In genomic region chr7:69861233-69861632, GRCh38 we compare ENCODE assay signal across 20 cellular contexts.
"Had no signal": no experiment of that assay in that cellular context is flagged by ENCODE, and none has a peak within 500 bp of the region (broad histone marks: within the 10 kb centered on the region; RNA-seq: fewer than 3 reads in every experiment).

No MANE protein-coding gene starts in this region.

- H3K27me3 Mint-ChIP-seq: dendritic cell treated with granulocyte-macrophage colony-stimulating factor and Interleukin-4, amounts not matched to agents 40 ng/mL and 50 ng/mL, for 4 days; memory B cell; stimulated activated memory B cell treated with anti-CD40 and anti-IgM and Interleukin-4, amounts not matched to agents 10 μg/mL and 1 μg/mL and 100 μg/mL, for 72 hours; stimulated activated naive CD8-positive, alpha-beta T cell treated with anti-CD3 and anti-CD28 coated beads, Interleukin-15, Interleukin-2, amounts not matched to agents 100 ng/mL and 50 ng/mL, for 24 hours had no signal

- H3K36me3 Mint-ChIP-seq: immature natural killer cell; memory B cell; stimulated activated memory B cell treated with anti-CD40 and anti-IgM and Interleukin-4, amounts not matched to agents 10 μg/mL and 1 μg/mL and 100 μg/mL, for 72 hours had no signal

- H3K4me3 Mint-ChIP-seq: dendritic cell treated with granulocyte-macrophage colony-stimulating factor and Interleukin-4, amounts not matched to agents 40 ng/mL and 50 ng/mL, for 4 days; effector memory CD8-positive, alpha-beta T cell; immature natural killer cell; memory B cell; nephron; stimulated activated memory B cell treated with anti-CD40 and anti-IgM and Interleukin-4, amounts not matched to agents 10 μg/mL and 1 μg/mL and 100 μg/mL, for 72 hours; stimulated activated naive CD8-positive, alpha-beta T cell treated with anti-CD3 and anti-CD28 coated beads, Interleukin-15, Interleukin-2, amounts not matched to agents 100 ng/mL and 50 ng/mL, for 24 hours had no signal

- H3K9me3 Mint-ChIP-seq: dendritic cell treated with granulocyte-macrophage colony-stimulating factor and Interleukin-4, amounts not matched to agents 40 ng/mL and 50 ng/mL, for 4 days; effector memory CD8-positive, alpha-beta T cell; immature natural killer cell; memory B cell; nephron; stimulated activated memory B cell treated with anti-CD40 and anti-IgM and Interleukin-4, amounts not matched to agents 10 μg/mL and 1 μg/mL and 100 μg/mL, for 72 hours; stimulated activated naive CD8-positive, alpha-beta T cell treated with anti-CD3 and anti-CD28 coated beads, Interleukin-15, Interleukin-2, amounts not matched to agents 100 ng/mL and 50 ng/mL, for 24 hours had no signal

- H3K27ac Mint-ChIP-seq: dendritic cell treated with granulocyte-macrophage colony-stimulating factor and Interleukin-4, amounts not matched to agents 40 ng/mL and 50 ng/mL, for 4 days; effector memory CD8-positive, alpha-beta T cell; immature natural killer cell; memory B cell; nephron; stimulated activated memory B cell treated with anti-CD40 and anti-IgM and Interleukin-4, amounts not matched to agents 10 μg/mL and 1 μg/mL and 100 μg/mL, for 72 hours; stimulated activated naive CD8-positive, alpha-beta T cell treated with anti-CD3 and anti-CD28 coated beads, Interleukin-15, Interleukin-2, amounts not matched to agents 100 ng/mL and 50 ng/mL, for 24 hours had no signal

- DNase-seq: effector memory CD8-positive, alpha-beta T cell; esophagus squamous epithelium; foreskin fibroblast; immature natural killer cell; kidney; left cardiac atrium; left ventricle myocardium inferior; lower lobe of right lung; midbrain; spleen; stimulated activated CD4-positive, alpha-beta T cell treated with anti-CD3 and anti-CD28 coated beads, Interleukin-15, amount 100 ng/mL, for 24 hours; stimulated activated CD4-positive, alpha-beta T cell treated with anti-CD3 and anti-CD28 coated beads, Interleukin-1b, Interleukin-23, amount 100 ng/mL, for 48 hours; stimulated activated CD4-positive, alpha-beta T cell treated with anti-CD3 and anti-CD28 coated beads, Interleukin-4, amount 100 ng/mL, for 24 hours; tibial artery; upper lobe of right lung had no signal
